Comparison of ENCODE assay signal across 25 cellular contexts in genomic region chr14:85301506-85301905, GRCh38.
"Had no signal": no experiment of that assay in that cellular context is flagged by ENCODE, and none has a peak within 500 bp of the region (broad histone marks: within the 10 kb centered on the region; RNA-seq: fewer than 3 reads in every experiment).

No MANE protein-coding gene starts in this region.

- DNase-seq: activated CD4-positive, alpha-beta T cell treated with anti-CD3 and anti-CD28 coated beads, Interleukin-2, amount 10 ng/mL, durations not matched to agents 7 days and 5 days; activated CD4-positive, alpha-beta T cell treated with anti-CD3 and anti-CD28 coated beads, Interleukin-2, amount 50 U/mL, for 48 hours; activated CD8-positive, alpha-beta T cell treated with anti-CD3 and anti-CD28 coated beads, Interleukin-2, amount 10 ng/mL, durations not matched to agents 7 days and 5 days; activated gamma-delta T cell; activated naive CD4-positive, alpha-beta T cell treated with Interleukin-2 at 50 U/mL for 16 hours; activated naive CD8-positive, alpha-beta T cell treated with anti-CD3 and anti-CD28 coated beads, Interleukin-2, amount 10 ng/mL, durations not matched to agents 7 days and 5 days; activated T-cell treated with anti-CD3 and anti-CD28 coated beads, Interleukin-2, amount 50 U/mL, for 24 hours; body of pancreas; MM.1S; MV-4-11; NCI-H1092; NCI-H1694; NCI-H2029; NCI-H2107; NCI-H226; NCI-H524 treated with DMSO at 0.1 percent for 48 hours; NCI-H82; NK-92 treated with Interleukin-12 subunit alpha and Interleukin-12 subunit beta, amount 100 ng/mL, for 24 hours; PC-9; SIG-M5 had no signal

- H3K36me3 ChIP-seq: breast epithelium had no signal

- H3K27ac ChIP-seq: body of pancreas, breast epithelium, coronary artery, KMS-11, PC-9, RWPE1 had no signal

- ATAC-seq: activated CD8-positive, alpha-beta T cell treated with anti-CD3 and anti-CD28 coated beads, Interleukin-2, amount 10 ng/mL, durations not matched to agents 7 days and 5 days; body of pancreas; Right ventricle myocardium inferior had no signal

- H3K27me3 ChIP-seq: body of pancreas, breast epithelium had no signal

- H3K9me3 ChIP-seq: body of pancreas, breast epithelium had no signal

- H3K4me1 ChIP-seq: body of pancreas, breast epithelium had no signal

- H3K4me3 ChIP-seq: body of pancreas, breast epithelium, coronary artery, PC-9 had no signal
